ENCODE assay signal across 9 cellular contexts in genomic region chr13:106917024-106917491, GRCh38.
DNase-seq lines count a peak whose midpoint lies in the region; ATAC-seq and TF ChIP-seq lines count a peak whose summit lies in the region.
"Had no signal": no experiment of that assay in that cellular context is flagged by ENCODE, and none has a peak within 500 bp of the region (broad histone marks: within the 10 kb centered on the region; RNA-seq: fewer than 3 reads in every experiment).

No MANE protein-coding gene starts in this region.

- no peak overlapping the region for H3K27ac Mint-ChIP-seq in activated CD4-positive, alpha-beta T cell treated with anti-CD3 and anti-CD28 coated beads, Interleukin-2, amount 10 ng/mL, durations not matched to agents 7 days and 5 days
- H3K27ac Mint-ChIP-seq in activated CD4-positive, alpha-beta T cell treated with anti-CD3 and anti-CD28 coated beads for 36 hours: no peak overlapping the region
- no peak overlapping the region for H3K27ac Mint-ChIP-seq in naive thymus-derived CD8-positive, alpha-beta T cell

- DNase-seq in activated CD4-positive, alpha-beta T cell treated with anti-CD3 and anti-CD28 coated beads, Interleukin-2, amount 10 ng/mL, durations not matched to agents 7 days and 5 days: no peak
- no peak for DNase-seq in activated CD4-positive, alpha-beta T cell treated with anti-CD3 and anti-CD28 coated beads for 36 hours
- DNase-seq in epithelial cell of proximal tubule (ENCODE audit: low read depth) (no peak), upper lobe of right lung (no peak), NCI-H69 (lab: John Stamatoyannopoulos, UW) (no peak), pons (ENCODE audit: low spot score) (no peak)
- no peak for DNase-seq in naive thymus-derived CD8-positive, alpha-beta T cell
- no peak for DNase-seq in stimulated activated CD4-positive, alpha-beta T cell treated with anti-CD3 and anti-CD28 coated beads, Interleukin-2, amount 100 ng/mL, for 48 hours
- DNase-seq: activated T-cell treated with anti-CD3 and anti-CD28 coated beads, Interleukin-2, amount 50 U/mL, for 4 hours had no signal

- H3K4me1 Mint-ChIP-seq in activated CD4-positive, alpha-beta T cell treated with anti-CD3 and anti-CD28 coated beads, Interleukin-2, amount 10 ng/mL, durations not matched to agents 7 days and 5 days: peaks cover 6% of the 10 kb centered on the region
- peaks cover 5% of the 10 kb centered on the region for H3K4me1 Mint-ChIP-seq in activated CD4-positive, alpha-beta T cell treated with anti-CD3 and anti-CD28 coated beads for 36 hours
- H3K4me1 Mint-ChIP-seq in naive thymus-derived CD8-positive, alpha-beta T cell: peaks cover 0 to 16% (median 11%) of the 10 kb centered on the region in 4 donors

- POLR2A ChIA-PET in activated CD4-positive, alpha-beta T cell treated with anti-CD3 and anti-CD28 coated beads, Interleukin-2, amount 10 ng/mL, durations not matched to agents 7 days and 5 days (lab: Charles Lee): no interaction called here
- POLR2A ChIA-PET in activated CD4-positive, alpha-beta T cell treated with anti-CD3 and anti-CD28 coated beads for 36 hours (lab: Charles Lee): no interaction called here
- POLR2A ChIA-PET in naive thymus-derived CD8-positive, alpha-beta T cell (lab: Charles Lee): no interaction called here

- no peak for TF ChIP-seq CTCF in epithelial cell of proximal tubule (conservative IDR thresholded peaks at IDR 0.05; ENCODE audit: low read depth, low read length)
- TF ChIP-seq CTCF in upper lobe of right lung (IDR thresholded peaks at IDR 0.05): no peak

- H3K36me3 ChIP-seq in upper lobe of right lung: no peaks in the 10 kb centered on the region

- H3K4me1 ChIP-seq in upper lobe of right lung: no peaks in the 10 kb centered on the region

- peak overlapping the region; percentile 70 for H3K4me3 Mint-ChIP-seq in activated CD4-positive, alpha-beta T cell treated with anti-CD3 and anti-CD28 coated beads, Interleukin-2, amount 10 ng/mL, durations not matched to agents 7 days and 5 days
- H3K4me3 Mint-ChIP-seq in activated CD4-positive, alpha-beta T cell treated with anti-CD3 and anti-CD28 coated beads for 36 hours: no peak overlapping the region
- peak overlapping the region; percentile 33 to 86 (median 62) for H3K4me3 Mint-ChIP-seq in naive thymus-derived CD8-positive, alpha-beta T cell

- peak overlapping the region; percentile 76 for H3K4me3 ChIP-seq in epithelial cell of proximal tubule (ENCODE audit: low read depth, low read length)
- H3K4me3 ChIP-seq in upper lobe of right lung: peak overlapping the region; percentile 75

- no peaks in the 10 kb centered on the region for H3K27me3 ChIP-seq in upper lobe of right lung

- CTCF ChIA-PET in activated CD4-positive, alpha-beta T cell treated with anti-CD3 and anti-CD28 coated beads, Interleukin-2, amount 10 ng/mL, durations not matched to agents 7 days and 5 days (lab: Charles Lee): no interaction called here
- CTCF ChIA-PET in activated CD4-positive, alpha-beta T cell treated with anti-CD3 and anti-CD28 coated beads for 36 hours (lab: Charles Lee): no interaction called here

- H3K27me3 Mint-ChIP-seq in activated CD4-positive, alpha-beta T cell treated with anti-CD3 and anti-CD28 coated beads, Interleukin-2, amount 10 ng/mL, durations not matched to agents 7 days and 5 days: peaks cover 9% of the 10 kb centered on the region
- H3K27me3 Mint-ChIP-seq in activated CD4-positive, alpha-beta T cell treated with anti-CD3 and anti-CD28 coated beads for 36 hours: peaks cover 30% of the 10 kb centered on the region
- peaks cover 4 to 43% (median 27%) of the 10 kb centered on the region in 5 donors for H3K27me3 Mint-ChIP-seq in naive thymus-derived CD8-positive, alpha-beta T cell

- no peak for ATAC-seq in activated CD4-positive, alpha-beta T cell treated with anti-CD3 and anti-CD28 coated beads for 36 hours
- no peak for ATAC-seq in naive thymus-derived CD8-positive, alpha-beta T cell
- no peak for ATAC-seq in upper lobe of right lung

- H3K9me3 ChIP-seq in upper lobe of right lung: no peaks in the 10 kb centered on the region

- no peaks in the 10 kb centered on the region for H3K9me3 Mint-ChIP-seq in activated CD4-positive, alpha-beta T cell treated with anti-CD3 and anti-CD28 coated beads, Interleukin-2, amount 10 ng/mL, durations not matched to agents 7 days and 5 days
- no peaks in the 10 kb centered on the region for H3K9me3 Mint-ChIP-seq in activated CD4-positive, alpha-beta T cell treated with anti-CD3 and anti-CD28 coated beads for 36 hours (ENCODE audit: low read depth)
- H3K9me3 Mint-ChIP-seq in naive thymus-derived CD8-positive, alpha-beta T cell: peaks cover 0 to 4% (median 0%) of the 10 kb centered on the region in 9 donors
- H3K9me3 Mint-ChIP-seq: activated T-cell treated with anti-CD3 and anti-CD28 coated beads, Interleukin-2, amount 50 U/mL, for 4 hours had no signal

- peak overlapping the region; percentile 92 for H3K27ac ChIP-seq in upper lobe of right lung

- no peaks in the 10 kb centered on the region for H3K36me3 Mint-ChIP-seq in activated CD4-positive, alpha-beta T cell treated with anti-CD3 and anti-CD28 coated beads, Interleukin-2, amount 10 ng/mL, durations not matched to agents 7 days and 5 days (ENCODE audit: low read depth)
- no peaks in the 10 kb centered on the region for H3K36me3 Mint-ChIP-seq in activated CD4-positive, alpha-beta T cell treated with anti-CD3 and anti-CD28 coated beads for 36 hours (ENCODE audit: low read depth)
- no peaks in the 10 kb centered on the region for H3K36me3 Mint-ChIP-seq in naive thymus-derived CD8-positive, alpha-beta T cell

- intact Hi-C loops in activated CD4-positive, alpha-beta T cell treated with anti-CD3 and anti-CD28 coated beads for 36 hours (cut with DNase I, micrococcal nuclease): loop anchor here (5.0 to 10.0 kb wide), 2 partner anchors 292 to 380 kb away; partner anchors contain the start of gene EFNB2 (in 1 of the 2)
- intact Hi-C loops in upper lobe of right lung (cut with DNase I): no loop called here
